ENCODE assay signal across 11 cellular contexts in the genomic region with DNA sequence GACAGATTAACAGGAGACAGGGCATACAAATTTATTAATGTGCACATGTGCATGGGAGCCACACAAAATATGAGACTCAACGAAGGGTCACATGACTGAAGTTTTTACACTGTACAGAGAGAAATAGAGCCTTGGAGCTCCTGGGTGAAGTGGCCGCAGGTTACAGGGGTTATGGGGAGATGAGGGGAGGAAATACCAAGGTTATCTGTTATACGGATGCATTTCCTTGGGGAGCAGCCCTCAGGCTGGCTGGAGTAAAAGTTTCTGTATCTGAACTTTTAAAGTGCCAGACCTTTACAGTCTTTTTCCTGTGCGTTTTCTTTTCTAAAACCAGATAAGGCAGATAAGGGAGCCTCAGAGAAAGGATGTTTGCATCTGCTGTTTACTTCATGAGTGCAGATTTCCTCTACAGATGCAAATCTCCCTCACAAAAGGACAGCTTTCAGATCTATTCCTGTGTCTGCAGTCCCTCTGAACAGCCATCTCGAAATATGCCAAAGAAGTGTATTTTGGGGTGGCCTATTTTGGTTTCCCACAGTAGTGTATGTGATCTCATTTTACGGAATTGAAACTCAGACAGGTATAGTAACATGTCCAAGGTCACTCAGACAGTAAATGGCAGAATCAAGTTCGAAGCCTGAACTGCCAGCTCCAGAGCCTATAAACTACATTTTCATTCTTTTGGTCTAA.
DNase-seq lines count a peak whose midpoint lies in the region; ATAC-seq, FAIRE-seq and TF ChIP-seq lines count a peak whose summit lies in the region.
"Had no signal": no experiment of that assay in that cellular context is flagged by ENCODE, and none has a peak within 500 bp of the region (broad histone marks: within the 10 kb centered on the region; RNA-seq: fewer than 3 reads in every experiment).

No MANE protein-coding gene starts in this region.

- H3K9me1 ChIP-seq in endothelial cell of umbilical vein (replicated peaks; ENCODE audit: control insufficient read depth, extremely low read depth, insufficient read depth, low read length): no peaks in the 10 kb centered on the region

- H3K4me2 ChIP-seq in endothelial cell of umbilical vein (ENCODE audit: insufficient read depth, low read length): no peak overlapping the region

- H3K36me3 Mint-ChIP-seq in activated naive CD4-positive, alpha-beta T cell treated with anti-CD3 and anti-CD28 coated beads, Interleukin-2, amount 10 ng/mL, durations not matched to agents 7 days and 5 days: no peaks in the 10 kb centered on the region

- no peak overlapping the region for H2AFZ ChIP-seq in endothelial cell of umbilical vein (ENCODE audit: low read depth, low read length)

- no peaks in the 10 kb centered on the region for H3K4me1 ChIP-seq in endothelial cell of umbilical vein (ENCODE audit: control insufficient read depth, extremely low read depth, insufficient read depth, low read length)

- H4K20me1 ChIP-seq in endothelial cell of umbilical vein (replicated peaks; ENCODE audit: control insufficient read depth, extremely low read depth, insufficient read depth, low read length): no peaks in the 10 kb centered on the region

- ATAC-seq in GM21528 (IDR thresholded peaks at IDR 0.05; ENCODE audit: low FRiP score, unreplicated experiment) (peak; percentile 89), HG03139 (IDR thresholded peaks at IDR 0.05; ENCODE audit: unreplicated experiment) (peak; percentile 80)

- H3K4me1 Mint-ChIP-seq in activated naive CD4-positive, alpha-beta T cell treated with anti-CD3 and anti-CD28 coated beads, Interleukin-2, amount 10 ng/mL, durations not matched to agents 7 days and 5 days: no peaks in the 10 kb centered on the region

- H3K36me3 ChIP-seq in endothelial cell of umbilical vein (ENCODE audit: control insufficient read depth in 2 of 2, extremely low read depth in 1 of 2, insufficient read depth in 2 of 2, low read length in 2 of 2): no peaks in the 10 kb centered on the region

- H3K27ac ChIP-seq in endothelial cell of umbilical vein (ENCODE audit: insufficient read depth, low read depth, low read length): no peak overlapping the region

- FAIRE-seq in GM18507 (lab: Jason Lieb, UNC) (peak; percentile 91), endothelial cell of umbilical vein (lab: Jason Lieb, UNC) (no peak), HTR-8/SVneo (lab: Jason Lieb, UNC) (no peak)

- no peak for DNase-seq in GM18507 (ENCODE audit: extremely low spot score, insufficient read length, low read depth)
- DNase-seq in endothelial cell of umbilical vein (ENCODE audit: low read depth, low spot score): peak; percentile 2
- DNase-seq in HTR-8/SVneo (ENCODE audit: insufficient read length, low spot score): no peak
- DNase-seq in kidney tubule cell (ENCODE audit: low spot score): no peak
- no peak for DNase-seq in activated naive CD4-positive, alpha-beta T cell treated with anti-CD3 and anti-CD28 coated beads, Interleukin-2, amount 10 ng/mL, durations not matched to agents 7 days and 5 days
- DNase-seq in T1000 (lab: John Stamatoyannopoulos, UW): no peak
- DNase-seq: activated T-cell treated with anti-CD3 and anti-CD28 coated beads, Interleukin-2, amount 50 U/mL, for 24 hours; cerebellar nuclear complex; occipital lobe had no signal

- peaks cover under 1% of the 10 kb centered on the region for H3K9me3 Mint-ChIP-seq in activated naive CD4-positive, alpha-beta T cell treated with anti-CD3 and anti-CD28 coated beads, Interleukin-2, amount 10 ng/mL, durations not matched to agents 7 days and 5 days

- H3K9ac ChIP-seq in endothelial cell of umbilical vein (replicated peaks; ENCODE audit: extremely low read depth, insufficient read depth, low read length): no peak overlapping the region

- no peak overlapping the region for H3K4me3 Mint-ChIP-seq in activated naive CD4-positive, alpha-beta T cell treated with anti-CD3 and anti-CD28 coated beads, Interleukin-2, amount 10 ng/mL, durations not matched to agents 7 days and 5 days
- H3K4me3 Mint-ChIP-seq: activated T-cell treated with anti-CD3 and anti-CD28 coated beads, Interleukin-2, amount 50 U/mL, for 24 hours had no signal

- no peak overlapping the region for H3K27ac Mint-ChIP-seq in activated naive CD4-positive, alpha-beta T cell treated with anti-CD3 and anti-CD28 coated beads, Interleukin-2, amount 10 ng/mL, durations not matched to agents 7 days and 5 days
- H3K27ac Mint-ChIP-seq: activated T-cell treated with anti-CD3 and anti-CD28 coated beads, Interleukin-2, amount 50 U/mL, for 24 hours had no signal

- H3K27me3 Mint-ChIP-seq in activated naive CD4-positive, alpha-beta T cell treated with anti-CD3 and anti-CD28 coated beads, Interleukin-2, amount 10 ng/mL, durations not matched to agents 7 days and 5 days: no peaks in the 10 kb centered on the region

- H3K4me3 ChIP-seq in endothelial cell of umbilical vein (replicated peaks in 1 of 3; ENCODE audit: insufficient read depth in 1 of 3, low read depth in 1 of 3, low read length in 3 of 3): no peak overlapping the region

- intact Hi-C loops in endothelial cell of umbilical vein (cut with micrococcal nuclease): loop anchor here (5.0 kb wide), 1 partner anchor 676 kb away; no protein-coding TSS in a partner anchor

- H3K79me2 ChIP-seq in endothelial cell of umbilical vein (ENCODE audit: control insufficient read depth, insufficient read depth, low read length): no peaks in the 10 kb centered on the region

- no peaks in the 10 kb centered on the region for H3K9me3 ChIP-seq in endothelial cell of umbilical vein (replicated peaks; ENCODE audit: control insufficient read depth, insufficient read depth, low read length)

- POLR2A ChIA-PET in endothelial cell of umbilical vein (lab: Charles Lee): no interaction called here

- no peaks in the 10 kb centered on the region for H3K27me3 ChIP-seq in endothelial cell of umbilical vein (ENCODE audit: control insufficient read depth in 2 of 2, insufficient read depth in 2 of 2, low read length in 2 of 2)

- no TSS peak for BruUV-seq in endothelial cell of umbilical vein (replicated peaks; lab: Mats Ljungman, UMichigan)

- no peak for TF ChIP-seq CTCF in endothelial cell of umbilical vein (IDR thresholded peaks at IDR 0.05; ENCODE audit: extremely low read depth in 1 of 2, insufficient read depth in 1 of 2, low read depth in 1 of 2, low read length in 2 of 2)

- no peak for TF ChIP-seq POLR2A in endothelial cell of umbilical vein (IDR thresholded peaks at IDR 0.05; ENCODE audit: low read depth, low read length)

- CTCF ChIA-PET in endothelial cell of umbilical vein (lab: Charles Lee): interaction anchor here (1.2 kb wide), 1 partner anchor 1167 kb away, joined by 3 read pairs; no protein-coding TSS in a partner anchor
- CTCF ChIA-PET in activated naive CD4-positive, alpha-beta T cell treated with anti-CD3 and anti-CD28 coated beads, Interleukin-2, amount 10 ng/mL, durations not matched to agents 7 days and 5 days (lab: Charles Lee): interaction anchor here (1.0 kb wide), 1 partner anchor 119 kb away, joined by 3 read pairs; no protein-coding TSS in a partner anchor

- dilution Hi-C loops in endothelial cell of umbilical vein (cut with MboI; ENCODE audit: extremely low pct_ligation_motif_present, low sequenced_read_pairs): no loop called here

TF ChIP-seq in endothelial cell of umbilical vein, 7 proteins besides CTCF, POLR2A, EP300 and RAD21:
- TF ChIP-seq FOS (IDR thresholded peaks at IDR 0.05; ENCODE audit: borderline replicate concordance, insufficient read depth, low read length) (no peak), EZH2 (IDR thresholded peaks at IDR 0.05; ENCODE audit: borderline replicate concordance, low read depth, low read length, severe bottlenecking) (no peak), JUN (IDR thresholded peaks at IDR 0.05; ENCODE audit: borderline replicate concordance, insufficient read depth, insufficient read length, low read depth) (no peak), POLR2AphosphoS5 (IDR thresholded peaks at IDR 0.05; ENCODE audit: insufficient read depth, low read depth, low read length) (no peak), GATA2 (IDR thresholded peaks at IDR 0.05; ENCODE audit: insufficient read depth, insufficient read length, low read depth, low read length) (no peak), MYC (IDR thresholded peaks at IDR 0.05; ENCODE audit: low read depth, low read length) (no peak)
- TF ChIP-seq, protein P1, sequence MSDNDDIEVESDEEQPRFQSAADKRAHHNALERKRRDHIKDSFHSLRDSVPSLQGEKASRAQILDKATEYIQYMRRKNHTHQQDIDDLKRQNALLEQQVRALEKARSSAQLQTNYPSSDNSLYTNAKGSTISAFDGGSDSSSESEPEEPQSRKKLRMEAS (IDR thresholded peaks at IDR 0.05; ENCODE audit: insufficient read depth, insufficient read length): no peak
